In genomic region chr3:99376926-99377325, GRCh38 we compare ENCODE assay signal across 25 cellular contexts.
"Had no signal": no experiment of that assay in that cellular context is flagged by ENCODE, and none has a peak within 500 bp of the region (broad histone marks: within the 10 kb centered on the region; RNA-seq: fewer than 3 reads in every experiment).

No MANE protein-coding gene starts in this region.

- H3K27me3 Mint-ChIP-seq: activated CD4-positive, alpha-beta memory T cell treated with anti-CD3 and anti-CD28 coated beads for 36 hours; activated CD4-positive, alpha-beta T cell treated with anti-CD3 and anti-CD28 coated beads for 36 hours; activated CD4-positive, alpha-beta T cell treated with anti-CD3 and anti-CD28 coated beads, Interleukin-2, amount 10 ng/mL, durations not matched to agents 24 days and 14 days; activated CD8-positive, alpha-beta memory T cell treated with anti-CD3 and anti-CD28 coated beads, Interleukin-2, amount 10 ng/mL, durations not matched to agents 7 days and 5 days; activated naive CD8-positive, alpha-beta T cell had no signal

- H3K27me3 ChIP-seq: brain microvascular endothelial cell, colonic mucosa, esophagus squamous epithelium, gastroesophageal sphincter had no signal

- DNase-seq: activated CD4-positive, alpha-beta memory T cell treated with anti-CD3 and anti-CD28 coated beads for 36 hours; activated CD4-positive, alpha-beta T cell treated with anti-CD3 and anti-CD28 coated beads for 36 hours; activated CD4-positive, alpha-beta T cell treated with anti-CD3 and anti-CD28 coated beads, Interleukin-2, amount 10 ng/mL, durations not matched to agents 24 days and 14 days; activated CD4-positive, CD25-positive, alpha-beta regulatory T cell; activated CD4-positive, CD25-positive, alpha-beta regulatory T cell treated with anti-CD3 and anti-CD28 coated beads, Interleukin-2, amount 50 U/mL, for 72 hours; activated CD8-positive, alpha-beta memory T cell treated with anti-CD3 and anti-CD28 coated beads, Interleukin-2, amount 10 ng/mL, durations not matched to agents 7 days and 5 days; activated CD8-positive, alpha-beta memory T cell treated with anti-CD3 and anti-CD28 coated beads, Interleukin-2, amount 50 U/mL, for 4 hours; activated CD8-positive, alpha-beta T cell treated with anti-CD3 and anti-CD28 coated beads, Interleukin-2, amount 10 ng/mL, durations not matched to agents 7 days and 5 days; activated gamma-delta T cell; activated naive CD4-positive, alpha-beta T cell treated with anti-CD3 and anti-CD28 coated beads, Interleukin-2, amount 50 U/mL, for 16 hours; activated naive CD4-positive, alpha-beta T cell treated with Interleukin-2 at 50 U/mL for 16 hours; activated T-cell treated with anti-CD3 and anti-CD28 coated beads, Interleukin-2, amount 50 U/mL, for 1 hour; activated T-cell treated with anti-CD3 and anti-CD28 coated beads, Interleukin-2, amount 50 U/mL, for 72 hours; amniotic stem cell; anterior cingulate cortex; brain microvascular endothelial cell; caudate nucleus; colonic mucosa; effector CD8-positive, alpha-beta T cell; esophagus squamous epithelium; foreskin melanocyte; T-helper 2 cell had no signal

- H3K4me1 ChIP-seq: colonic mucosa, esophagus squamous epithelium, gastroesophageal sphincter had no signal

- H3K4me3 ChIP-seq: colonic mucosa, esophagus squamous epithelium, gastroesophageal sphincter had no signal

- H3K27ac ChIP-seq: brain microvascular endothelial cell, colonic mucosa, epithelial cell of prostate, esophagus squamous epithelium, gastroesophageal sphincter had no signal

- H3K4me1 Mint-ChIP-seq: activated CD4-positive, alpha-beta T cell treated with anti-CD3 and anti-CD28 coated beads for 36 hours; activated CD4-positive, alpha-beta T cell treated with anti-CD3 and anti-CD28 coated beads, Interleukin-2, amount 10 ng/mL, durations not matched to agents 24 days and 14 days; activated CD8-positive, alpha-beta memory T cell treated with anti-CD3 and anti-CD28 coated beads, Interleukin-2, amount 10 ng/mL, durations not matched to agents 7 days and 5 days had no signal

- H3K9me3 ChIP-seq: colonic mucosa, esophagus squamous epithelium, gastroesophageal sphincter had no signal

- H3K36me3 Mint-ChIP-seq: activated CD4-positive, alpha-beta memory T cell treated with anti-CD3 and anti-CD28 coated beads for 36 hours; activated CD8-positive, alpha-beta memory T cell treated with anti-CD3 and anti-CD28 coated beads, Interleukin-2, amount 10 ng/mL, durations not matched to agents 7 days and 5 days; activated naive CD8-positive, alpha-beta T cell had no signal

- H3K36me3 ChIP-seq: brain microvascular endothelial cell, colonic mucosa, esophagus squamous epithelium, gastroesophageal sphincter had no signal

- H3K27ac Mint-ChIP-seq: activated CD4-positive, alpha-beta memory T cell treated with anti-CD3 and anti-CD28 coated beads for 36 hours; activated CD4-positive, alpha-beta T cell treated with anti-CD3 and anti-CD28 coated beads for 36 hours; activated CD4-positive, alpha-beta T cell treated with anti-CD3 and anti-CD28 coated beads, Interleukin-2, amount 10 ng/mL, durations not matched to agents 24 days and 14 days; activated CD8-positive, alpha-beta memory T cell treated with anti-CD3 and anti-CD28 coated beads, Interleukin-2, amount 10 ng/mL, durations not matched to agents 7 days and 5 days; activated CD8-positive, alpha-beta T cell treated with anti-CD3 and anti-CD28 coated beads, Interleukin-2, amount 10 ng/mL, durations not matched to agents 7 days and 5 days; activated naive CD8-positive, alpha-beta T cell; activated T-cell treated with anti-CD3 and anti-CD28 coated beads, Interleukin-2, amount 50 U/mL, for 72 hours had no signal

- ATAC-seq: activated CD4-positive, alpha-beta T cell treated with anti-CD3 and anti-CD28 coated beads for 36 hours; activated CD8-positive, alpha-beta memory T cell treated with anti-CD3 and anti-CD28 coated beads, Interleukin-2, amount 10 ng/mL, durations not matched to agents 7 days and 5 days; activated CD8-positive, alpha-beta T cell treated with anti-CD3 and anti-CD28 coated beads, Interleukin-2, amount 10 ng/mL, durations not matched to agents 7 days and 5 days; activated T-cell treated with anti-CD3 and anti-CD28 coated beads, Interleukin-2, amount 50 U/mL, for 72 hours; gastroesophageal sphincter had no signal

- H3K4me3 Mint-ChIP-seq: activated CD4-positive, alpha-beta memory T cell treated with anti-CD3 and anti-CD28 coated beads for 36 hours; activated CD4-positive, alpha-beta T cell treated with anti-CD3 and anti-CD28 coated beads for 36 hours; activated CD4-positive, alpha-beta T cell treated with anti-CD3 and anti-CD28 coated beads, Interleukin-2, amount 10 ng/mL, durations not matched to agents 24 days and 14 days; activated CD8-positive, alpha-beta memory T cell treated with anti-CD3 and anti-CD28 coated beads, Interleukin-2, amount 10 ng/mL, durations not matched to agents 7 days and 5 days; activated CD8-positive, alpha-beta T cell treated with anti-CD3 and anti-CD28 coated beads, Interleukin-2, amount 10 ng/mL, durations not matched to agents 7 days and 5 days; activated naive CD8-positive, alpha-beta T cell; activated T-cell treated with anti-CD3 and anti-CD28 coated beads, Interleukin-2, amount 50 U/mL, for 72 hours had no signal
